1 cellular context compared by ENCODE assay signal in the genomic region with DNA sequence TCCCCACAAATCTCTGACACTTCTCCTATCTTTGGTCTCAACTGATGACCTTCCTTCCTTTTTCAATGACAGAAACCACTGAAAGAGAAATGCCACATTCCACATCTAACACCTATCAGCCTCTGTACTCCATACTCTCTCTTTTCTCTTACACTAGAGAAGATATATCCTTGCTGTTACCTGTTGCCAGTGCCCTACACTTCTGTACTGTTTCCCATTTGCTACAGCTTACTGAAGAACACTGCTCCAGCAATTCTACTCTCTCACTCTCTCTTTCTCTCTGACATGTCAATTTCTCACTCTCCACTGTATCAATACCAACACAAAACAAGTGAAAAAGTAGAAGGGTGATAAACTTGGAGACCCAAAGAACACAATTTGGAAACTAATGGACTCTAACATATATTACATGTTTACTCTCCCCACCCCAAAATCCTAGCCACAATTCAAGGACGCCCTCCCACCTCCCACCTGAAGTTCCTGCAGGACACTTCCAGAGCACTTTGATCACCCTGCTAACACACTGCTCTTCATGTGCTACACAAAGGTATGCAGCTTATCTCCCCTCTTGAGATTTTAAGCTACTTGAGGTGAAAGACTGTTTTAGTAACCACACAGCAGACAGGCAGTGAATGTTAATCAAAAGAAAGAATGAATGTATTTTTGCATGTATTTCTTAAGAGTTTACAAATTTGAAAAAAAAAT.
TF ChIP-seq lines count a peak whose summit lies in the region.

No MANE protein-coding gene starts in this region.

TF ChIP-seq in K562, 482 proteins besides CTCF, POLR2A, EP300 and RAD21:
- no peak for TF ChIP-seq ZNF717 (CRISPR knock-in tag; IDR thresholded peaks at IDR 0.05)
- TF ChIP-seq JUN (IDR thresholded peaks at IDR 0.05; ENCODE audit: borderline replicate concordance, low read depth, low read length) = no peak
- no peak for TF ChIP-seq JUN (CRISPR knock-in tag; IDR thresholded peaks at IDR 0.05; ENCODE audit: borderline replicate concordance)
- TF ChIP-seq ESRRA (IDR thresholded peaks at IDR 0.05; ENCODE audit: borderline replicate concordance, low read depth) = 0 out of 2 replicates have a peak, but pooled peaks have one; percentile 27
- no peak for TF ChIP-seq ZNF224 (CRISPR knock-in tag; IDR thresholded peaks at IDR 0.05)
- no peak for TF ChIP-seq ZNF212 (CRISPR knock-in tag; IDR thresholded peaks at IDR 0.05)
- no peak for TF ChIP-seq CHD4 (IDR thresholded peaks at IDR 0.05; ENCODE audit: insufficient read depth, insufficient replicate concordance, low read depth, low read length, poor library complexity, severe bottlenecking)
- no peak for TF ChIP-seq ZNF274 (IDR thresholded peaks at IDR 0.05; ENCODE audit: borderline replicate concordance, low read depth, low read length)
